ENCODE assay signal across 27 cellular contexts in the genomic region with DNA sequence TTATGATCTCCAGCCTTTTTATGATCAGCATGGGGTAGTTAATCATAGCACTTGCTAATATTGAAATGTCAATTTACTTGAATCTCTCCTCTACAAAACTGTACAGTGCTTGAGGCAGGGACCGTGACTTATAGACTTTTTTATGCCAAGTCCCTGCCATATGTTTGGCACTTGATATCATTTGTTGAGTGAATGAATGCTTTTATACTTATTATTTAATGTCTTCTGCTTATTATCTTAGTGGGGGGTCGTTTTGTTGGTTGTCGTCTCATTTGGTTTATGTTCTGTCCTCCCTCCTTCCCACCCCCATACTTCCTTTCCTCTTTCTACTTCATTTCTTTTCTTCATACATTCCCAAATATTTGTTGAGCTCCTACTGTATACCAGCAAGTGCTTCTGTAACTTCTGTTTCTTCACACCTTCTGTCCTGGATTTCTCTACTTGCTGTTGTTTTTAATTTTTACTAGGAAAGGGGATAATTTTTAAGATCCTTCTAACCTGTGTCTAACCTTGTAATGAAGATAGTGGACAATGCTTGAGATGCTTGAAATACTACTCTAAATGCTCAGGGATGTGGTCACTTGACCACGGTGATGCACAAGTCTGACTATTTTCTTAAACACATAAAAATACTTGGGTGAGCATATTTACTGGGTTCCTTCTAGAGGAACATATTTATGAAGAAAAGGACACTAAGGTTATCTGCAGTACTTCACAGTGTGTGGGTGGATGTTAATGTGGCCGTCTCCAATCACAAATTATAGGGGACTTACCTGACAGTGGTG.
"Had no signal": no experiment of that assay in that cellular context is flagged by ENCODE, and none has a peak within 500 bp of the region (broad histone marks: within the 10 kb centered on the region; RNA-seq: fewer than 3 reads in every experiment).

No MANE protein-coding gene starts in this region.

- H3K4me3 ChIP-seq: colonic mucosa, dorsolateral prefrontal cortex, hepatocyte, pancreas, right lobe of liver, tibial artery had no signal

- H3K36me3 Mint-ChIP-seq: immature natural killer cell; natural killer cell; stimulated activated effector memory CD8-positive, alpha-beta T cell treated with anti-CD3 and anti-CD28 coated beads, Interleukin-12 subunit alpha, Interleukin-12 subunit beta, amount 100 ng/mL, for 72 hours had no signal

- H2AFZ ChIP-seq: hepatocyte had no signal

- H3K4me1 Mint-ChIP-seq: activated CD4-positive, alpha-beta memory T cell treated with anti-CD3 and anti-CD28 coated beads, Interleukin-2, amount 10 ng/mL, durations not matched to agents 7 days and 5 days; activated naive CD8-positive, alpha-beta T cell treated with anti-CD3 and anti-CD28 coated beads, Interleukin-2, amount 50 U/mL, for 24 hours; immature natural killer cell; natural killer cell; stimulated activated effector memory CD8-positive, alpha-beta T cell treated with anti-CD3 and anti-CD28 coated beads, Interleukin-12 subunit alpha, Interleukin-12 subunit beta, amount 100 ng/mL, for 72 hours; stimulated activated naive CD8-positive, alpha-beta T cell treated with anti-CD3 and anti-CD28 coated beads, Interleukin-15, amount 100 ng/mL, for 72 hours had no signal

- H3K4me1 ChIP-seq: colonic mucosa, pancreas, right lobe of liver, tibial artery had no signal

- H3K79me2 ChIP-seq: hepatocyte had no signal

- H3K27ac Mint-ChIP-seq: activated CD4-positive, alpha-beta memory T cell treated with anti-CD3 and anti-CD28 coated beads, Interleukin-2, amount 10 ng/mL, durations not matched to agents 7 days and 5 days; activated naive CD4-positive, alpha-beta T cell treated with anti-CD3 and anti-CD28 coated beads for 36 hours; activated naive CD8-positive, alpha-beta T cell treated with anti-CD3 and anti-CD28 coated beads, Interleukin-2, amount 50 U/mL, for 24 hours; activated T-cell treated with anti-CD3 and anti-CD28 coated beads, Interleukin-2, amount 50 U/mL, for 72 hours; effector memory CD8-positive, alpha-beta T cell; immature natural killer cell; natural killer cell; stimulated activated effector memory CD8-positive, alpha-beta T cell treated with anti-CD3 and anti-CD28 coated beads, Interleukin-12 subunit alpha, Interleukin-12 subunit beta, amount 100 ng/mL, for 72 hours; stimulated activated naive CD8-positive, alpha-beta T cell treated with anti-CD3 and anti-CD28 coated beads, Interleukin-15, amount 100 ng/mL, for 72 hours had no signal

- H3K9me3 Mint-ChIP-seq: activated CD4-positive, alpha-beta memory T cell treated with anti-CD3 and anti-CD28 coated beads, Interleukin-2, amount 10 ng/mL, durations not matched to agents 7 days and 5 days; activated naive CD4-positive, alpha-beta T cell treated with anti-CD3 and anti-CD28 coated beads for 36 hours; activated naive CD8-positive, alpha-beta T cell treated with anti-CD3 and anti-CD28 coated beads, Interleukin-2, amount 50 U/mL, for 24 hours; activated T-cell treated with anti-CD3 and anti-CD28 coated beads, Interleukin-2, amount 50 U/mL, for 72 hours; stimulated activated effector memory CD8-positive, alpha-beta T cell treated with anti-CD3 and anti-CD28 coated beads, Interleukin-12 subunit alpha, Interleukin-12 subunit beta, amount 100 ng/mL, for 72 hours had no signal

- H3K27ac ChIP-seq: colonic mucosa, dorsolateral prefrontal cortex, hepatocyte, pancreas, right lobe of liver, tibial artery had no signal

- H3K4me3 Mint-ChIP-seq: activated CD4-positive, alpha-beta memory T cell treated with anti-CD3 and anti-CD28 coated beads, Interleukin-2, amount 10 ng/mL, durations not matched to agents 7 days and 5 days; activated naive CD4-positive, alpha-beta T cell treated with anti-CD3 and anti-CD28 coated beads for 36 hours; activated naive CD8-positive, alpha-beta T cell treated with anti-CD3 and anti-CD28 coated beads, Interleukin-2, amount 50 U/mL, for 24 hours; activated T-cell treated with anti-CD3 and anti-CD28 coated beads, Interleukin-2, amount 50 U/mL, for 72 hours; effector memory CD8-positive, alpha-beta T cell; immature natural killer cell; natural killer cell; stimulated activated effector memory CD8-positive, alpha-beta T cell treated with anti-CD3 and anti-CD28 coated beads, Interleukin-12 subunit alpha, Interleukin-12 subunit beta, amount 100 ng/mL, for 72 hours; stimulated activated naive CD8-positive, alpha-beta T cell treated with anti-CD3 and anti-CD28 coated beads, Interleukin-15, amount 100 ng/mL, for 72 hours had no signal

- H3K27me3 ChIP-seq: colonic mucosa, hepatocyte, pancreas, right lobe of liver, tibial artery had no signal

- H3K9me3 ChIP-seq: colonic mucosa, pancreas, right lobe of liver, tibial artery had no signal

- DNase-seq: activated CD4-positive, alpha-beta memory T cell treated with anti-CD3 and anti-CD28 coated beads, Interleukin-2, amount 10 ng/mL, durations not matched to agents 7 days and 5 days; activated CD4-positive, alpha-beta T cell treated with anti-CD3 and anti-CD28 coated beads for 48 hours; activated CD4-positive, CD25-positive, alpha-beta regulatory T cell; activated effector memory CD4-positive, alpha-beta T cell treated with Interleukin-2 at 50 U/mL for 16 hours; activated naive CD4-positive, alpha-beta T cell treated with anti-CD3 and anti-CD28 coated beads for 36 hours; activated naive CD8-positive, alpha-beta T cell treated with anti-CD3 and anti-CD28 coated beads, Interleukin-2, amount 50 U/mL, for 24 hours; activated T-cell treated with anti-CD3 and anti-CD28 coated beads, Interleukin-2, amount 50 U/mL, for 72 hours; anterior cingulate cortex; central memory CD4-positive, alpha-beta T cell; colonic mucosa; dorsolateral prefrontal cortex; effector memory CD8-positive, alpha-beta T cell; foreskin melanocyte; glutamatergic neuron; immature natural killer cell; midbrain; natural killer cell; pancreas; right lobe of liver; small intestine; stimulated activated CD4-positive, alpha-beta T cell treated with anti-CD3 and anti-CD28 coated beads, Interleukin-2, amount 100 ng/mL, for 24 hours; stimulated activated naive CD8-positive, alpha-beta T cell treated with anti-CD3 and anti-CD28 coated beads, Interleukin-15, amount 100 ng/mL, for 72 hours; T-helper 9 cell; tibial artery had no signal

- ATAC-seq: activated naive CD8-positive, alpha-beta T cell treated with anti-CD3 and anti-CD28 coated beads, Interleukin-2, amount 50 U/mL, for 24 hours; activated T-cell treated with anti-CD3 and anti-CD28 coated beads, Interleukin-2, amount 50 U/mL, for 72 hours; effector memory CD8-positive, alpha-beta T cell; esophagus mucosa; natural killer cell; pancreas; right lobe of liver; stimulated activated effector memory CD8-positive, alpha-beta T cell treated with anti-CD3 and anti-CD28 coated beads, Interleukin-12 subunit alpha, Interleukin-12 subunit beta, amount 100 ng/mL, for 72 hours; stimulated activated naive CD8-positive, alpha-beta T cell treated with anti-CD3 and anti-CD28 coated beads, Interleukin-15, amount 100 ng/mL, for 72 hours had no signal

- H3K36me3 ChIP-seq: colonic mucosa, pancreas, right lobe of liver, tibial artery had no signal

- H3K4me2 ChIP-seq: hepatocyte had no signal
